ENCODE assay signal across 1 cellular context in genomic region chr17:28570716-28571254, GRCh38.
TF ChIP-seq lines count a peak whose summit lies in the region.

No MANE protein-coding gene starts in this region.

TF ChIP-seq in HepG2, 621 proteins besides CTCF, POLR2A, EP300 and RAD21 (continued from another document and continues in another):
- TF ChIP-seq CERS6 (CRISPR knock-in tag; IDR thresholded peaks at IDR 0.05) (no peak), MAX (IDR thresholded peaks at IDR 0.05) (peak; percentile 68), ZFYVE20 (CRISPR knock-in tag; IDR thresholded peaks at IDR 0.05; ENCODE audit: borderline replicate concordance, low read depth) (no peak), NFE2L2 (IDR thresholded peaks at IDR 0.05; ENCODE audit: low read length) (no peak), ZZZ3 (CRISPR knock-in tag; IDR thresholded peaks at IDR 0.05; ENCODE audit: borderline replicate concordance) (no peak), NFE2 (CRISPR knock-in tag; IDR thresholded peaks at IDR 0.05) (no peak), SETDB1 (CRISPR knock-in tag; IDR thresholded peaks at IDR 0.05; ENCODE audit: borderline replicate concordance) (no peak), CREM (IDR thresholded peaks at IDR 0.05) (no peak), CREM (CRISPR knock-in tag; IDR thresholded peaks at IDR 0.05) (no peak), POLR2G (IDR thresholded peaks at IDR 0.05; ENCODE audit: low read depth, low read length) (no peak), ZNF687 (CRISPR knock-in tag; IDR thresholded peaks at IDR 0.05) (no peak), SMC3 (IDR thresholded peaks at IDR 0.05; ENCODE audit: low read length) (no peak), ZFP41 (CRISPR knock-in tag; IDR thresholded peaks at IDR 0.05; ENCODE audit: borderline replicate concordance) (no peak), SALL1 (CRISPR knock-in tag; IDR thresholded peaks at IDR 0.05) (0 out of 2 replicates have a peak, but pooled peaks have one; percentile 11), BRCA1 (CRISPR knock-in tag; IDR thresholded peaks at IDR 0.05) (no peak), ZBTB3 (CRISPR knock-in tag; IDR thresholded peaks at IDR 0.05; ENCODE audit: borderline replicate concordance, low read depth) (no peak), NKX3-1 (CRISPR knock-in tag; IDR thresholded peaks at IDR 0.05) (no peak), IRF2 (CRISPR knock-in tag; IDR thresholded peaks at IDR 0.05) (0 out of 2 replicates have a peak, but pooled peaks have one; percentile 15), ZBTB38 (CRISPR knock-in tag; IDR thresholded peaks at IDR 0.05) (no peak), ZFY (CRISPR knock-in tag; IDR thresholded peaks at IDR 0.05) (no peak), TGIF2 (CRISPR knock-in tag; IDR thresholded peaks at IDR 0.05) (peak; percentile 90; the same call in 1 of the 2 replicates), NFKBIZ (CRISPR knock-in tag; IDR thresholded peaks at IDR 0.05) (no peak), ZNF563 (CRISPR knock-in tag; IDR thresholded peaks at IDR 0.05) (no peak; the same call in 1 of the 2 replicates), SIN3B (IDR thresholded peaks at IDR 0.05; ENCODE audit: low read length) (no peak), ZNF615 (CRISPR knock-in tag; IDR thresholded peaks at IDR 0.05; ENCODE audit: borderline replicate concordance) (no peak), NFAT5 (CRISPR knock-in tag; IDR thresholded peaks at IDR 0.05) (no peak), RFX3 (CRISPR knock-in tag; IDR thresholded peaks at IDR 0.05) (no peak), TFDP1 (CRISPR knock-in tag; IDR thresholded peaks at IDR 0.05; ENCODE audit: borderline replicate concordance) (peak; percentile 55; the same call in 1 of the 2 replicates), SUZ12 (IDR thresholded peaks at IDR 0.05; ENCODE audit: low read depth, low read length) (no peak), ZNF543 (CRISPR knock-in tag; IDR thresholded peaks at IDR 0.05) (no peak), TAF15 (IDR thresholded peaks at IDR 0.05; ENCODE audit: low read depth, low read length, poor library complexity, severe bottlenecking) (no peak), YY1 (IDR thresholded peaks at IDR 0.05; ENCODE audit: insufficient read depth, insufficient replicate concordance, low read depth, low read length) (no peak), SIX1 (CRISPR knock-in tag; IDR thresholded peaks at IDR 0.05; ENCODE audit: borderline replicate concordance) (no peak), ZNF670 (CRISPR knock-in tag; IDR thresholded peaks at IDR 0.05; ENCODE audit: borderline replicate concordance) (no peak), ZBTB44 (CRISPR knock-in tag; IDR thresholded peaks at IDR 0.05) (no peak), ZNF503 (CRISPR knock-in tag; IDR thresholded peaks at IDR 0.05) (no peak), GLI4 (CRISPR knock-in tag; IDR thresholded peaks at IDR 0.05; ENCODE audit: borderline replicate concordance) (no peak), ARID4A (CRISPR knock-in tag; IDR thresholded peaks at IDR 0.05; ENCODE audit: borderline replicate concordance) (no peak), ATAD3A (CRISPR knock-in tag; IDR thresholded peaks at IDR 0.05) (no peak), KMT2A (CRISPR knock-in tag; IDR thresholded peaks at IDR 0.05) (peak; percentile 36; the same call in 1 of the 2 replicates), PITX1 (CRISPR knock-in tag; IDR thresholded peaks at IDR 0.05) (0 out of 2 replicates have a peak, but pooled peaks have one; percentile 15), PHF21A (CRISPR knock-in tag; IDR thresholded peaks at IDR 0.05) (no peak), AHR (CRISPR knock-in tag; IDR thresholded peaks at IDR 0.05) (no peak), CREB1 (IDR thresholded peaks at IDR 0.05) (no peak), CREB1 (CRISPR knock-in tag; IDR thresholded peaks at IDR 0.05) (no peak), NBN (conservative IDR thresholded peaks at IDR 0.05) (no peak), EEA1 (CRISPR knock-in tag; IDR thresholded peaks at IDR 0.05; ENCODE audit: borderline replicate concordance) (no peak)
